Comparison of ENCODE assay signal across 22 cellular contexts in the genomic region with DNA sequence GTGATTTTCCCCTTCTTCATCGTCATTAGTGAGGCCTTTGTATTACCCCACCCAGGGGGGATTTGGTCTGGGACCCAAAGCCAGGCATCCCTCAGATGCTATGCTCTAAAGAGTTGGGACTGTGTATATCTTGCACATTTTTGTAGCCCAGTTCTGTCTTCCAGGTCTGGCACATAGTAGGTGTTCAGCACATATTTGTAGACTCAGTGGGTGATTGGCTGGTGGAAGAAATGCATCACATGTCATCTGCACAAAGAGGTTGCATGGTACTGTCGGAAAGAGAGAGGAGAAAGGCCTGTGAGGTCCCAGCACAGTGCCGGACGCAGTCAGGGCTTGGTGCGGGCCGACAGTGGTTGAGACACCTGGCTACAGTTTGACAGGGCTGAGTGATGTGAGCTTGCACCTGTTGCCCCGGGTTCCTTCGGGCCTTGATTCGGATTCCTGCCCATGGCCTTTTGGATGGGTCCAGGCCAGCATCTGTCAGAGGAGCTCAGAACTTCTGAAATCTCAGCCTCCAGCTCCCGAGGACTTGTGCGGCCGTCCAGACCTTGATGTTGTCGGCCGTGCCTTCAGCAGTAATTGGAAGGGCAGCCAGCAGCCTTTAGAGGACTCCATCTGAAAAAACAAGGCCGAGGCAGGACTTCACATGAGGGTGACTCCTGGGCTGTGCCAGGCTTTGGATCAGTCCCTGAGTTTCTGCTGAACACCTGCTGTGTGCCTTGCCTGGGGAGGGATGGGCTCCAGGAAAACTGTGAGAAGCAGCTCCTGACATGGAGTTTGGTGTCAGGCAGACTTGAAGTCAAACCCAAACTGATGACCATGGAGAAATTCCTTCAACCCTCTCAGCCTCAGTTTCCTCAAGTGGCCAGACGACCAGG. TPM values are rescaled to one million over a fixed set of nuclear protein-coding genes. Genes with fewer than 3 reads are reported as not detected.
"Had no signal": no experiment of that assay in that cellular context is flagged by ENCODE, and none has a peak within 500 bp of the region (broad histone marks: within the 10 kb centered on the region; RNA-seq: fewer than 3 reads in every experiment).

No MANE protein-coding gene starts in this region.

- H3K27ac ChIP-seq: epithelial cell of prostate, esophagus muscularis mucosa, gastroesophageal sphincter, left ventricle myocardium inferior, lower lobe of right lung, neutrophil, parathyroid adenoma, prostate gland, stomach, thoracic aorta, transverse colon had no signal

- H3K4me3 Mint-ChIP-seq: effector memory CD8-positive, alpha-beta T cell; immature natural killer cell; naive thymus-derived CD8-positive, alpha-beta T cell had no signal

- H3K36me3 Mint-ChIP-seq: immature natural killer cell; naive thymus-derived CD8-positive, alpha-beta T cell had no signal

- H3K79me2 ChIP-seq: parathyroid adenoma had no signal

- H3K9me3 Mint-ChIP-seq: effector memory CD8-positive, alpha-beta T cell had no signal

- H3K27ac Mint-ChIP-seq: immature natural killer cell; naive thymus-derived CD8-positive, alpha-beta T cell had no signal

- H2AFZ ChIP-seq: parathyroid adenoma had no signal

- H3K36me3 ChIP-seq: esophagus muscularis mucosa, gastroesophageal sphincter, left ventricle myocardium inferior, lower lobe of right lung, neutrophil, prostate gland, stomach, thoracic aorta, transverse colon had no signal

- H3K4me3 ChIP-seq: esophagus muscularis mucosa, gastroesophageal sphincter, left ventricle myocardium inferior, lower lobe of right lung, prostate gland, stomach, thoracic aorta, transverse colon had no signal

- H3K9ac ChIP-seq: parathyroid adenoma had no signal

- DNase-seq: effector memory CD8-positive, alpha-beta T cell; immature natural killer cell; kidney; left cardiac atrium; left ventricle myocardium inferior; lower lobe of right lung; mesendoderm; naive thymus-derived CD8-positive, alpha-beta T cell; small intestine; stimulated activated CD4-positive, alpha-beta T cell treated with anti-CD3 and anti-CD28 coated beads, Interleukin-12 subunit alpha, Interleukin-12 subunit beta, amount 100 ng/mL, for 4 hours; stimulated activated naive CD4-positive, alpha-beta T cell; stomach; substantia nigra; transverse colon had no signal

- ATAC-seq: effector memory CD8-positive, alpha-beta T cell; gastroesophageal sphincter; left cardiac atrium; lower lobe of right lung; naive thymus-derived CD8-positive, alpha-beta T cell; sciatic nerve had no signal

- H3K9me3 ChIP-seq: esophagus muscularis mucosa, gastroesophageal sphincter, left ventricle myocardium inferior, lower lobe of right lung, neutrophil, prostate gland, stomach, thoracic aorta, transverse colon had no signal

- H3K4me1 Mint-ChIP-seq: naive thymus-derived CD8-positive, alpha-beta T cell had no signal

- H3K4me1 ChIP-seq: esophagus muscularis mucosa, gastroesophageal sphincter, left ventricle myocardium inferior, lower lobe of right lung, parathyroid adenoma, prostate gland, stomach, transverse colon had no signal

RNA-seq across cellular contexts. Expression of a gene that starts 40.9 kb away (rescaled TPM):
- total RNA-seq: left cardiac atrium; left ventricle myocardium inferior; lower lobe of right lung; naive thymus-derived CD8-positive, alpha-beta T cell; sciatic nerve had no signal
- polyA plus RNA-seq: immature natural killer cell; naive thymus-derived CD8-positive, alpha-beta T cell had no signal

RNA-seq across cellular contexts. Expression of a gene that starts 44.8 kb away (rescaled TPM):
- total RNA-seq: naive thymus-derived CD8-positive, alpha-beta T cell had no signal
